In the genomic region with DNA sequence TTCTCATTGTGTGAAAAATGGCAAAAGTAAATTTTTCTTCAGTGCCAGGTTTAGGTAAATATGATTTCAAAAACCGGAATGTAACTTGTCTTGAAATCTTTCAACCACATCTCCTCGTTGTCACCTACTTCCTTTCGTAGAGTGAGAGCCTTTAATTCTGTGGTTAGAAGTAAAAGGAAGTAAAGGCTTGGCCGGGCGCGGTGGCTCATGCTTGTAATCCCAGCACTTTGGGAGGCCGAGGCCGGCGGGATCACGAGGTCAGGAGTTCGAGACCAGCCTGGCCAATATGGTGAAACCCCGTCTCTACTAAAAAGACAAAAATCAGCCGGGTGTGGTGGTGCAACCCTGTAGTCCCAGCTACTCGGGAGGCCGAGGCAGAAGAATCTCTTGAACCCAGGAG, we compare ENCODE assay signal across 9 cellular contexts. TPM values are rescaled to one million over a fixed set of nuclear protein-coding genes. Genes with fewer than 3 reads are reported as not detected.
DNase-seq lines count a peak whose midpoint lies in the region; ATAC-seq and TF ChIP-seq lines count a peak whose summit lies in the region.
"Had no signal": no experiment of that assay in that cellular context is flagged by ENCODE, and none has a peak within 500 bp of the region (broad histone marks: within the 10 kb centered on the region; RNA-seq: fewer than 3 reads in every experiment).

No MANE protein-coding gene starts in this region.

- no peaks in the 10 kb centered on the region for H3K9me3 Mint-ChIP-seq in CD8-positive, alpha-beta T cell
- no peaks in the 10 kb centered on the region for H3K9me3 Mint-ChIP-seq in WTC11

- no peaks in the 10 kb centered on the region for H3K27me3 Mint-ChIP-seq in CD8-positive, alpha-beta T cell (ENCODE audit: low read depth)
- H3K27me3 Mint-ChIP-seq in WTC11 (ENCODE audit: low read depth) = no peaks in the 10 kb centered on the region

- peak; percentile 22 for ATAC-seq in CD8-positive, alpha-beta T cell
- ATAC-seq in mucosa of descending colon (no peak), WTC11 (no peak)

- H3K4me3 ChIP-seq in CD8-positive, alpha-beta T cell (ENCODE audit: low read depth, low read length) = no peak overlapping the region
- no peak overlapping the region for H3K4me3 ChIP-seq in mucosa of descending colon
- no peak overlapping the region for H3K4me3 ChIP-seq in thyroid gland (replicated peaks in 1 of 3)

- no peak for TF ChIP-seq POLR2A in thyroid gland (IDR thresholded peaks at IDR 0.05)

- H3K27me3 ChIP-seq in CD8-positive, alpha-beta T cell (ENCODE audit: insufficient read depth, low read length) = no peaks in the 10 kb centered on the region
- no peaks in the 10 kb centered on the region for H3K27me3 ChIP-seq in thyroid gland

- H3K4me3 Mint-ChIP-seq in CD8-positive, alpha-beta T cell = peak overlapping the region; percentile 66
- no peak overlapping the region for H3K4me3 Mint-ChIP-seq in WTC11

- CTCF ChIA-PET in CD8-positive, alpha-beta T cell (lab: Charles Lee) = interaction anchor here (1.4 kb wide), 1 partner anchor 9 kb away, joined by 10 read pairs; no protein-coding TSS in a partner anchor
- CTCF ChIA-PET in WTC11 (lab: Charles Lee) = interaction anchor here (0.8 to 2.2 kb wide), 5 partner anchors 10 to 499 kb away, joined by 3 to 8 read pairs (median 4); no protein-coding TSS in a partner anchor

- peaks cover 5% of the 10 kb centered on the region for H3K36me3 ChIP-seq in CD8-positive, alpha-beta T cell (ENCODE audit: insufficient read depth, low read length)
- H3K36me3 ChIP-seq in mucosa of descending colon (ENCODE audit: low read depth) (peaks cover 5% of the 10 kb centered on the region), thyroid gland (peaks cover 21 to 27% of the 10 kb centered on the region in 2 donors)

- peaks cover 78% of the 10 kb centered on the region for H3K4me1 Mint-ChIP-seq in CD8-positive, alpha-beta T cell (ENCODE audit: low read depth)
- H3K4me1 Mint-ChIP-seq in WTC11 = peaks cover 15% of the 10 kb centered on the region

- intact Hi-C loops in CD8-positive, alpha-beta T cell (cut with DNase I, micrococcal nuclease) = loop anchor here (2.0 kb wide), 2 partner anchors 15 to 29 kb away; a partner anchor contains a TSS
- intact Hi-C loops in mucosa of descending colon (cut with DNase I, micrococcal nuclease) = no loop called here
- intact Hi-C loops in thyroid gland (cut with DNase I) = no loop called here

- no peak for TF ChIP-seq CTCF in CD8-positive, alpha-beta T cell (IDR thresholded peaks at IDR 0.05)
- TF ChIP-seq CTCF in mucosa of descending colon (IDR thresholded peaks at IDR 0.05) (no peak), thyroid gland (IDR thresholded peaks at IDR 0.05) (no peak), WTC11 (IDR thresholded peaks at IDR 0.05) (no peak)

- H3K9me3 ChIP-seq in CD8-positive, alpha-beta T cell (ENCODE audit: low read length) = no peaks in the 10 kb centered on the region
- H3K9me3 ChIP-seq in mucosa of descending colon (no peaks in the 10 kb centered on the region), thyroid gland (no peaks in the 10 kb centered on the region)

- H3K36me3 Mint-ChIP-seq in CD8-positive, alpha-beta T cell = peaks cover 32% of the 10 kb centered on the region
- peaks cover 19% of the 10 kb centered on the region for H3K36me3 Mint-ChIP-seq in WTC11

- POLR2A ChIA-PET in CD8-positive, alpha-beta T cell (lab: Charles Lee) = interaction anchor here (1.2 to 3.0 kb wide), 6 partner anchors 8 to 54 kb away, joined by 3 to 14 read pairs (median 6); a partner anchor contains a TSS
- POLR2A ChIA-PET in WTC11 (lab: Charles Lee) = no interaction called here

- peak overlapping the region; percentile 90 for H3K27ac Mint-ChIP-seq in CD8-positive, alpha-beta T cell
- H3K27ac Mint-ChIP-seq in WTC11 = no peak overlapping the region

- no peak overlapping the region for H3K27ac ChIP-seq in CD8-positive, alpha-beta T cell (ENCODE audit: low read depth, low read length)
- H3K27ac ChIP-seq in thyroid gland = no peak overlapping the region

- peaks cover 78% of the 10 kb centered on the region for H3K4me1 ChIP-seq in CD8-positive, alpha-beta T cell (ENCODE audit: insufficient read depth, low read length)
- H3K4me1 ChIP-seq in mucosa of descending colon (ENCODE audit: low read depth) (peaks cover 31% of the 10 kb centered on the region), thyroid gland (peaks cover 28 to 29% of the 10 kb centered on the region in 2 donors)

- WGBS in thyroid gland, 2 donors = 90 to 91% methylated on average over 15 of the region's 15 CpGs

- peak in 4 of 7 experiments; percentile 46 to 67 (median 60) for DNase-seq in CD8-positive, alpha-beta T cell
- DNase-seq in Kasumi-1 (lab: John Stamatoyannopoulos, UW) (peak; percentile 93), mucosa of descending colon (peak in 2 of 3 donors; percentile 48 to 78), thyroid gland (no peak), WTC11 (ENCODE audit: low spot score) (no peak), cortex of kidney (lab: John Stamatoyannopoulos, UW) (no peak), hypothalamus (lab: John Stamatoyannopoulos, UW) (no peak)
- DNase-seq in activated CD4-positive, alpha-beta T cell treated with anti-CD3 and anti-CD28 coated beads, Interleukin-2, amount 50 U/mL, for 1 hour = peak; percentile 44
- DNase-seq: GOT3 had no signal

TF ChIP-seq in WTC11, 78 proteins besides CTCF, POLR2A, EP300 and RAD21:
- TF ChIP-seq ATF1 (CRISPR knock-in tag; IDR thresholded peaks at IDR 0.05) = no peak
- TF ChIP-seq NFE2L1 (CRISPR knock-in tag; IDR thresholded peaks at IDR 0.05) = no peak
- TF ChIP-seq, protein P1, sequence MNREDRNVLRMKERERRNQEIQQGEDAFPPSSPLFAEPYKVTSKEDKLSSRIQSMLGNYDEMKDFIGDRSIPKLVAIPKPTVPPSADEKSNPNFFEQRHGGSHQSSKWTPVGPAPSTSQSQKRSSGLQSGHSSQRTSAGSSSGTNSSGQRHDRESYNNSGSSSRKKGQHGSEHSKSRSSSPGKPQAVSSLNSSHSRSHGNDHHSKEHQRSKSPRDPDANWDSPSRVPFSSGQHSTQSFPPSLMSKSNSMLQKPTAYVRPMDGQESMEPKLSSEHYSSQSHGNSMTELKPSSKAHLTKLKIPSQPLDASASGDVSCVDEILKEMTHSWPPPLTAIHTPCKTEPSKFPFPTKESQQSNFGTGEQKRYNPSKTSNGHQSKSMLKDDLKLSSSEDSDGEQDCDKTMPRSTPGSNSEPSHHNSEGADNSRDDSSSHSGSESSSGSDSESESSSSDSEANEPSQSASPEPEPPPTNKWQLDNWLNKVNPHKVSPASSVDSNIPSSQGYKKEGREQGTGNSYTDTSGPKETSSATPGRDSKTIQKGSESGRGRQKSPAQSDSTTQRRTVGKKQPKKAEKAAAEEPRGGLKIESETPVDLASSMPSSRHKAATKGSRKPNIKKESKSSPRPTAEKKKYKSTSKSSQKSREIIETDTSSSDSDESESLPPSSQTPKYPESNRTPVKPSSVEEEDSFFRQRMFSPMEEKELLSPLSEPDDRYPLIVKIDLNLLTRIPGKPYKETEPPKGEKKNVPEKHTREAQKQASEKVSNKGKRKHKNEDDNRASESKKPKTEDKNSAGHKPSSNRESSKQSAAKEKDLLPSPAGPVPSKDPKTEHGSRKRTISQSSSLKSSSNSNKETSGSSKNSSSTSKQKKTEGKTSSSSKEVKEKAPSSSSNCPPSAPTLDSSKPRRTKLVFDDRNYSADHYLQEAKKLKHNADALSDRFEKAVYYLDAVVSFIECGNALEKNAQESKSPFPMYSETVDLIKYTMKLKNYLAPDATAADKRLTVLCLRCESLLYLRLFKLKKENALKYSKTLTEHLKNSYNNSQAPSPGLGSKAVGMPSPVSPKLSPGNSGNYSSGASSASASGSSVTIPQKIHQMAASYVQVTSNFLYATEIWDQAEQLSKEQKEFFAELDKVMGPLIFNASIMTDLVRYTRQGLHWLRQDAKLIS (CRISPR knock-in tag; IDR thresholded peaks at IDR 0.05; ENCODE audit: borderline replicate concordance) = no peak
- TF ChIP-seq CBFB (CRISPR knock-in tag; IDR thresholded peaks at IDR 0.05; ENCODE audit: low read depth) = no peak
- TF ChIP-seq CREM (CRISPR knock-in tag; IDR thresholded peaks at IDR 0.05) = no peak
- TF ChIP-seq ZNF416 (CRISPR knock-in tag; IDR thresholded peaks at IDR 0.05) = no peak

RNA-seq across cellular contexts. Expression of a gene that starts 29.8 kb away (rescaled TPM):
- 10 to 100 TPM; 74.0 to 80.1 TPM for total RNA-seq in CD8-positive, alpha-beta T cell
- total RNA-seq in mucosa of descending colon = 100 to 1,000 TPM in 2 of 3 donors, 10 to 100 TPM in 1; 89.8 to 128 (median 108) TPM
- 10 to 100 TPM; 62.7 to 99.4 (median 65.1) TPM for total RNA-seq in thyroid gland
- total RNA-seq in WTC11 (2021) = 81.8 to 96.9 TPM (median 93.0 TPM) in 3 replicates

RNA-seq across cellular contexts. Expression of a gene that starts 53.9 kb away (rescaled TPM):
- total RNA-seq in CD8-positive, alpha-beta T cell = 10 to 100 TPM; 61.8 to 68.7 TPM
- total RNA-seq in mucosa of descending colon (10 to 100 TPM; 34.0 to 48.1 (median 42.8) TPM), thyroid gland (10 to 100 TPM; 49.0 to 69.4 (median 60.1) TPM), WTC11 (2021) (133 to 154 TPM (median 136 TPM) in 3 replicates)

Comparison
In these comparisons a context has a peak if more than half of its experiments do, and no peak if none do; other contexts are left out.
1. DNase-seq: peak in CD8-positive, alpha-beta T cell (4 of 7), Kasumi-1 (2 of 2), activated CD4-positive, alpha-beta T cell treated with anti-CD3 and anti-CD28 coated beads, Interleukin-2, amount 50 U/mL, for 1 hour (single experiment) and mucosa of descending colon (2 of 3); none in thyroid gland (0 of 2), WTC11 (single experiment), cortex of kidney (single experiment) and hypothalamus (0 of 51).
2. intact Hi-C loops: an anchor here in CD8-positive, alpha-beta T cell (2.0 kb wide); none called in mucosa of descending colon and thyroid gland.